In the genomic region with DNA sequence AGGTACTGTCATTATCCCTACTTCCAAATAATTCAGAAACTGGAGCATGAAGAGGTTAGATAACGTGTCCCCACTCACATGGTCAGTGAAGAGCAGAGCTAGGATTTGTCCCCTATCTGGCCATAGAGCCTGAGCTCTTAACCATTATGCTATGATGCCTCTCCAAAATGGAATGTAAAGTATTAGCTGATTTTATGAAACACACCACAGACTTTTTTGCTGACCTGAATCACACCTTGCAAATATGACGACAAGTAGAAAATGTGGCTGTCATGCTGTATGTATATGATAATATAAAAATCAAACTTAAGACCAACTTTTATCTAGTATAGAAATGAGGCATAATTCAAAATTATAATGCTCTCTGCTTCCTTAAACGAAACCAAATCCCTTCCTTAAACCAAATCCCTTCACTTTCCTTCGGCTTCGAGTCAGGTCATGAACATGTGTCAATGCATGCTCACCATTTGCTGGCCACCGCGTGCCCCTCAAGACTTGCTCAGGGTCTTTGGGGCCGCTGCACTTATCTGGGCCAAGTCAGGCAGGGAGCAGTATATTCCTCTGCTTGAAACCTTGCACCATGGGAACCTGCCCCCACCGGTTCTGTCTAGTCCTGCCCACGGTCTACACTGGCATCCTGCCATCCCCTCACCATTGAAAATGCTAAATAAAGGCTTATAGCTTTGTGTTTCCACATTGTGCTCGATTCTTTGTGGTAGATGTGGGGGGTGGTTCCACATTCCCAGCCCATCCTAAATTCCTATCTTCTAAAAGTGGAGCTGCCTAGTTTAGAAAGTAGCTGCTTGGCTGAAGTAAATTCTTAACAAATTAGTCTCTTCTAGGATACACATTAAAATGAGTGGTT, we compare ENCODE assay signal across 12 cellular contexts. TPM values are rescaled to one million over a fixed set of nuclear protein-coding genes. Genes with fewer than 3 reads are reported as not detected.
DNase-seq lines count a peak whose midpoint lies in the region; ATAC-seq and TF ChIP-seq lines count a peak whose summit lies in the region.
"Had no signal": no experiment of that assay in that cellular context is flagged by ENCODE, and none has a peak within 500 bp of the region (broad histone marks: within the 10 kb centered on the region; RNA-seq: fewer than 3 reads in every experiment).

No MANE protein-coding gene starts in this region.

- CTCF ChIA-PET in CD8-positive, alpha-beta memory T cell (lab: Charles Lee), result interaction anchor here (1.8 kb wide), 1 partner anchor 30 kb away, joined by 7 read pairs; no protein-coding TSS in a partner anchor

- no peak for DNase-seq in CD8-positive, alpha-beta memory T cell
- DNase-seq in H9 (no peak), SJCRH30 (peak in 1 of 2 experiments; percentile 34), left lobe of liver (ENCODE audit: low spot score) (peak; percentile 31), A172 (ENCODE audit: low spot score) (no peak), ACHN (no peak), cerebellar nuclear complex (lab: John Stamatoyannopoulos, UW) (no peak)
- DNase-seq: stimulated activated CD4-positive, alpha-beta T cell treated with anti-CD3 and anti-CD28 coated beads, Interleukin-4, amount 100 ng/mL, for 24 hours; stomach had no signal

- no peaks in the 10 kb centered on the region for H3K9me3 Mint-ChIP-seq in CD8-positive, alpha-beta memory T cell
- no peaks in the 10 kb centered on the region; a peak in 1 of 5 replicates for H3K9me3 Mint-ChIP-seq in H9

- H3K27ac Mint-ChIP-seq in CD8-positive, alpha-beta memory T cell, result peak overlapping the region in 1 of 8 donors; percentile 69
- H3K27ac Mint-ChIP-seq in H9, result peak overlapping the region in 2 of 3 experiments; percentile 0; a peak in 2 of 7 replicates
- H3K27ac Mint-ChIP-seq: progenitor cell of endocrine pancreas had no signal

- H3K56ac ChIP-seq in H9 (ENCODE audit: insufficient read length, low read depth, low read length), result no peak overlapping the region

- H3K36me3 ChIP-seq in CD8-positive, alpha-beta memory T cell (ENCODE audit: insufficient read depth, low read length), result no peaks in the 10 kb centered on the region
- H3K36me3 ChIP-seq in SJCRH30, result no peaks in the 10 kb centered on the region
- H3K36me3 ChIP-seq: adrenal gland, stomach had no signal

- H3K4me2 ChIP-seq in H9 (ENCODE audit: insufficient read depth, insufficient read length, low read length), result no peak overlapping the region

- H3T11ph ChIP-seq in H9 (ENCODE audit: low read length), result no peak overlapping the region

- H4K5ac ChIP-seq in H9 (ENCODE audit: insufficient read length, low read depth, low read length), result no peak overlapping the region

- H3K4me1 Mint-ChIP-seq in CD8-positive, alpha-beta memory T cell, result peaks cover 21 to 29% (median 27%) of the 10 kb centered on the region in 3 donors
- peaks cover 33 to 38% of the 10 kb centered on the region in 2 experiments for H3K4me1 Mint-ChIP-seq in H9

- H3K79me1 ChIP-seq in H9 (ENCODE audit: insufficient read depth, low read depth, low read length, poor library complexity, severe bottlenecking), result no peaks in the 10 kb centered on the region

- in situ Hi-C loops in ACHN (cut with HindIII; ENCODE audit: low pct_ligation_motif_present, low pct_unique_long_range_greater_than_20kb, low sequenced_read_pairs), result no loop called here

- no peak overlapping the region for H2BK5ac ChIP-seq in H9 (ENCODE audit: insufficient read length, low read length)

- ATAC-seq in left lobe of liver (no peak), GM21381 (IDR thresholded peaks at IDR 0.05; ENCODE audit: unreplicated experiment) (no peak)

- H3K4me3 Mint-ChIP-seq in CD8-positive, alpha-beta memory T cell, result peak overlapping the region in 6 of 7 donors; percentile 3 to 89 (median 26)
- peak overlapping the region in 1 of 2 experiments; percentile 83; a peak in 2 of 5 replicates for H3K4me3 Mint-ChIP-seq in H9

- no peak overlapping the region for H2BK15ac ChIP-seq in H9 (ENCODE audit: low read depth, low read length)

- no peak overlapping the region for H3K23ac ChIP-seq in H9 (ENCODE audit: insufficient read length, low read depth, low read length)

- POLR2A ChIA-PET in CD8-positive, alpha-beta memory T cell (lab: Charles Lee), result no interaction called here

- TF ChIP-seq CTCF in H9 (conservative IDR thresholded peaks at IDR 0.05), result no peak

- H3K14ac ChIP-seq in H9 (ENCODE audit: insufficient read depth, low read length), result no peak overlapping the region

- no peak overlapping the region for H3K4ac ChIP-seq in H9 (ENCODE audit: low read depth, low read length)

- H4K8ac ChIP-seq in H9 (replicated peaks; ENCODE audit: insufficient read length, low read depth, low read length), result no peak overlapping the region

- no peak overlapping the region for H4K91ac ChIP-seq in H9 (ENCODE audit: insufficient read length, low read depth, low read length)

- peaks cover 0 to 6% (median 0%) of the 10 kb centered on the region in 3 donors for H3K36me3 Mint-ChIP-seq in CD8-positive, alpha-beta memory T cell
- no peaks in the 10 kb centered on the region for H3K36me3 Mint-ChIP-seq in H9 (ENCODE audit: insufficient read depth in 1 of 3, low read depth in 3 of 3)

- no peak overlapping the region for H2AK5ac ChIP-seq in H9 (ENCODE audit: insufficient read length, low read length)

- no peak overlapping the region for H3K27ac ChIP-seq in CD8-positive, alpha-beta memory T cell (ENCODE audit: low read depth, low read length)
- no peak overlapping the region for H3K27ac ChIP-seq in H9 (ENCODE audit: insufficient read length, low read depth, low read length)
- H3K27ac ChIP-seq in SJCRH30, result no peak overlapping the region
- H3K27ac ChIP-seq: adrenal gland, stomach had no signal

- peaks cover 14% of the 10 kb centered on the region for H3K23me2 ChIP-seq in H9 (ENCODE audit: insufficient read length, low read depth, low read length, poor library complexity, severe bottlenecking)

- H3K79me2 ChIP-seq in H9 (ENCODE audit: insufficient read depth, low read length), result no peaks in the 10 kb centered on the region

- H3K27me3 ChIP-seq in CD8-positive, alpha-beta memory T cell (ENCODE audit: insufficient read depth, low read length, poor library complexity, severe bottlenecking), result no peaks in the 10 kb centered on the region
- H3K27me3 ChIP-seq in H9 (ENCODE audit: insufficient read depth, low read length), result no peaks in the 10 kb centered on the region
- H3K27me3 ChIP-seq in SJCRH30, result no peaks in the 10 kb centered on the region
- H3K27me3 ChIP-seq: adrenal gland had no signal

- H3K4me1 ChIP-seq in CD8-positive, alpha-beta memory T cell (ENCODE audit: insufficient read depth, low read length), result peaks cover 17% of the 10 kb centered on the region
- H3K4me1 ChIP-seq in H9 (ENCODE audit: insufficient read depth, low read length) (peaks cover 9% of the 10 kb centered on the region), SJCRH30 (peaks cover 25% of the 10 kb centered on the region)

- no peak overlapping the region for H2AFZ ChIP-seq in H9 (ENCODE audit: low read length)

- WGBS in H9 (ENCODE audit: extremely low coverage, insufficient read length, low lambda C conversion rate), result no CpG with 5 or more reads among the region's 11 CpGs

- H2BK12ac ChIP-seq in H9 (ENCODE audit: insufficient read length, low read depth, low read length), result no peak overlapping the region

- no peak overlapping the region for H3K18ac ChIP-seq in H9 (ENCODE audit: insufficient read length, low read depth, low read length)

- no peaks in the 10 kb centered on the region for H4K20me1 ChIP-seq in H9 (ENCODE audit: control insufficient read depth, insufficient read depth, insufficient read length)

- H3K9ac ChIP-seq in H9 (ENCODE audit: extremely low read depth, insufficient read length, low read length), result no peak overlapping the region

- no peak overlapping the region for H3K4me3 ChIP-seq in CD8-positive, alpha-beta memory T cell (ENCODE audit: low read length)
- peak overlapping the region; percentile 58; the same call in 1 of the 2 replicates for H3K4me3 ChIP-seq in SJCRH30

- H3K9me3 ChIP-seq in CD8-positive, alpha-beta memory T cell (ENCODE audit: low read length), result no peaks in the 10 kb centered on the region
- no peaks in the 10 kb centered on the region for H3K9me3 ChIP-seq in H9 (ENCODE audit: control insufficient read depth, low read depth, low read length)
- H3K9me3 ChIP-seq in SJCRH30 (replicated peaks), result no peaks in the 10 kb centered on the region
- H3K9me3 ChIP-seq: adrenal gland, stomach had no signal

- H3K27me3 Mint-ChIP-seq in CD8-positive, alpha-beta memory T cell, result peaks cover 10 to 20% of the 10 kb centered on the region in 2 donors
- H3K27me3 Mint-ChIP-seq in H9 (ENCODE audit: low read depth), result peaks cover 20% of the 10 kb centered on the region

- H2BK20ac ChIP-seq in H9 (ENCODE audit: low read depth, low read length, poor library complexity, severe bottlenecking), result no peak overlapping the region

- no peak overlapping the region for H2BK120ac ChIP-seq in H9 (ENCODE audit: low read depth, low read length, poor library complexity, severe bottlenecking)

RNA-seq across cellular contexts. Expression of a gene that starts 1.6 kb away (rescaled TPM):
- 1 to 10 TPM; 7.1 to 8.4 TPM for total RNA-seq in CD8-positive, alpha-beta memory T cell
- polyA plus RNA-seq in CD8-positive, alpha-beta memory T cell, result 1.4 TPM
- total RNA-seq in H9 (2021) (11.3 and 11.7 TPM in 2 replicates), left lobe of liver (0.33 TPM)
- total RNA-seq in SJCRH30 (2014; rRNA removed; shearing (Covaris generic)), result 5.2 and 5.5 TPM in 2 replicates
- total RNA-seq in A172 (2014; rRNA removed; shearing (Covaris generic)), result 8.1 and 11.9 TPM in 2 replicates

RNA-seq across cellular contexts. Expression of a gene that starts 14.6 kb away (rescaled TPM):
- total RNA-seq in CD8-positive, alpha-beta memory T cell, result 10 to 100 TPM; 12.9 to 13.4 TPM
- 8.6 TPM for polyA plus RNA-seq in CD8-positive, alpha-beta memory T cell
- total RNA-seq in H9 (2021) (7.7 and 8.5 TPM in 2 replicates), left lobe of liver (2.5 TPM)
- total RNA-seq in SJCRH30 (2014; rRNA removed; shearing (Covaris generic)), result 9.2 TPM in 2 replicates
- 12.3 and 13.9 TPM in 2 replicates for total RNA-seq in A172 (2014; rRNA removed; shearing (Covaris generic))
